1 cellular context compared by ENCODE assay signal in genomic region chr2:211033765-211034164, GRCh38.
TF ChIP-seq lines count a peak whose summit lies in the region.

No MANE protein-coding gene starts in this region.

TF ChIP-seq in GM12878, 131 proteins besides CTCF, POLR2A, EP300 and RAD21 (continued from another document):
- no peak for TF ChIP-seq ZBTB33 (IDR thresholded peaks at IDR 0.05)
- no peak for TF ChIP-seq GABPA (IDR thresholded peaks at IDR 0.05; ENCODE audit: low read depth)
- TF ChIP-seq USF2 (IDR thresholded peaks at IDR 0.05; ENCODE audit: borderline replicate concordance, low read depth, low read length): no peak
- no peak for TF ChIP-seq ZNF622 (IDR thresholded peaks at IDR 0.05)
- no peak for TF ChIP-seq ZBTB4 (CRISPR knock-in tag; IDR thresholded peaks at IDR 0.05)
- TF ChIP-seq BACH1 (IDR thresholded peaks at IDR 0.05; ENCODE audit: borderline replicate concordance): no peak
- TF ChIP-seq STAT3 (IDR thresholded peaks at IDR 0.05; ENCODE audit: low read depth, low read length): no peak
- TF ChIP-seq NKRF (conservative IDR thresholded peaks at IDR 0.05): no peak
